Comparison of ENCODE assay signal across 8 cellular contexts in the genomic region with DNA sequence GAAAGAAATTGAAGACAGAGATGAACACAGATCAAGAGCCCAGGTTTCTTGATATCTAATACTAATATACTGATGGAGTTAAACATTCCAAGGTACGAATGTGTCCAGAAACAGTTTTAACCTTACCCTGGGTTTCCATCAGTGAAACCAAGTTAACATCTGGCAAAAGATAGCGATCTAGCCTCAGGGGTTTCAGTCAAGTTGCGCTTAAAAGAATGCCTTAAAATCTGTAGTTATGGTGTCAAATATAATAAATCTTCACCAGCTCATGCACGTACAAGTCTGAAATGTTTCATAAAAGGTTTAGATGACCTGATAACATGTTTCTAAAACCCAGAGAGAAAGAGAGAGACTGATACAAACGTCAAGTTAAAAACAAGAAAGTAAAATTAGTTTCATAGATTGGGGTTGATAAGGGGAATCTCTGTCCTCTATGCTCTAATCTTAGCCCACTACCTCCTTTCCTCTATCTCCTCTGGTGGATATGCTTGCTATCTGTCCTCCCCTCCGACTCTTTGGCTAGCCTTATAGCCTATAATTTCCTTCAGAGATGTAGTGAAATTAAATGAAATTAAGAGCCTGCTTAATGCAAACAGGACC. TPM values are rescaled to one million over a fixed set of nuclear protein-coding genes. Genes with fewer than 3 reads are reported as not detected.
A peak's percentile ranks its signal among the peaks of the same experiment; 100 is the strongest.
DNase-seq lines count a peak whose midpoint lies in the region; ATAC-seq and TF ChIP-seq lines count a peak whose summit lies in the region.

No MANE protein-coding gene starts in this region.

- DNase-seq in CD14-positive monocyte (ENCODE audit: low spot score) (no peak), NCI-H69 (lab: John Stamatoyannopoulos, UW) (peak; percentile 93), dedifferentiated amniotic fluid mesenchymal stem cell (ENCODE audit: extremely low spot score) (peak; percentile 50), osteoblast (ENCODE audit: insufficient read length, low spot score, missing footprints) (no peak), NK-92 (lab: John Stamatoyannopoulos, UW; ENCODE audit: unreplicated experiment) (no peak)

- no peak for ATAC-seq in GM18870 (IDR thresholded peaks at IDR 0.05; ENCODE audit: unreplicated experiment)
- no peak for ATAC-seq in GM18498 (IDR thresholded peaks at IDR 0.05; ENCODE audit: unreplicated experiment)
- ATAC-seq in HG03354 (IDR thresholded peaks at IDR 0.05; ENCODE audit: poor library complexity, severe bottlenecking, unreplicated experiment) = no peak

- no peaks in the 10 kb centered on the region for H3K36me3 ChIP-seq in osteoblast (ENCODE audit: insufficient read depth, low read length)

- H4K20me1 ChIP-seq in osteoblast (ENCODE audit: insufficient read depth, low read length) = no peaks in the 10 kb centered on the region

- peaks cover 2 to 8% of the 10 kb centered on the region in 2 donors for H3K36me3 Mint-ChIP-seq in CD14-positive monocyte

- H3K9me3 Mint-ChIP-seq in CD14-positive monocyte = peaks cover 0 to 3% (median 0%) of the 10 kb centered on the region in 7 donors

- peak overlapping the region; percentile 87 for H3K4me2 ChIP-seq in osteoblast (ENCODE audit: insufficient read depth, low read length)

- no peaks in the 10 kb centered on the region for H3K79me2 ChIP-seq in osteoblast (ENCODE audit: insufficient read depth, low read length)

- H3K27me3 ChIP-seq in osteoblast (ENCODE audit: insufficient read depth, low read length) = peaks cover 4% of the 10 kb centered on the region

- H3K27ac Mint-ChIP-seq in CD14-positive monocyte = peak overlapping the region; percentile 99 to 100 (median 100)

- peaks cover 22% of the 10 kb centered on the region for H3K4me1 ChIP-seq in osteoblast (ENCODE audit: insufficient read depth, low read length)

- H3K9me3 ChIP-seq in osteoblast (ENCODE audit: low read depth, low read length) = no peaks in the 10 kb centered on the region

- TF ChIP-seq CTCF in CD14-positive monocyte (IDR thresholded peaks at IDR 0.05) (no peak), osteoblast (IDR thresholded peaks at IDR 0.05; ENCODE audit: extremely low read depth, low read depth, low read length) (no peak)

- peak overlapping the region in 1 of 2 donors; percentile 42 for H3K4me3 Mint-ChIP-seq in CD14-positive monocyte

- H2AFZ ChIP-seq in osteoblast (ENCODE audit: low read length) = no peak overlapping the region

- intact Hi-C loops in CD14-positive monocyte (cut with micrococcal nuclease) = loop anchor here (1.0 to 5.0 kb wide), 6 partner anchors 16 to 73 kb away; no protein-coding TSS in a partner anchor

- peaks cover 44% of the 10 kb centered on the region for H3K4me1 Mint-ChIP-seq in CD14-positive monocyte

- H3K4me3 ChIP-seq in osteoblast (ENCODE audit: insufficient read depth, low read length) = peak overlapping the region; percentile 72

- peaks cover 0 to 2% (median 1%) of the 10 kb centered on the region in 3 donors for H3K27me3 Mint-ChIP-seq in CD14-positive monocyte (ENCODE audit: low read depth in 3 of 3)

- H3K27ac ChIP-seq in osteoblast (ENCODE audit: low read depth, low read length) = peak overlapping the region; percentile 99

RNA-seq across cellular contexts. Expression of a gene that starts 18.6 kb away (rescaled TPM):
- 1,000 to 10,000 TPM; 4,403 to 4,841 TPM for polyA plus RNA-seq in CD14-positive monocyte
- total RNA-seq in osteoblast = 42.3 and 63.6 TPM in 2 replicates

Comparison
In these comparisons a context has a peak if more than half of its experiments do, and no peak if none do; other contexts are left out.
1. DNase-seq: peak in NCI-H69 (single experiment) and dedifferentiated amniotic fluid mesenchymal stem cell (single experiment); none in CD14-positive monocyte (single experiment), osteoblast (single experiment) and NK-92 (single experiment).